1 cellular context compared by ENCODE assay signal in genomic region chr10:3622427-3622826, GRCh38.
TF ChIP-seq lines count a peak whose summit lies in the region.

No MANE protein-coding gene starts in this region.

TF ChIP-seq in GM12878, 131 proteins besides CTCF, POLR2A, EP300 and RAD21 (continued from another document):
- no peak for TF ChIP-seq WRNIP1 (IDR thresholded peaks at IDR 0.05; ENCODE audit: borderline replicate concordance, low read depth, low read length)
